10 cellular contexts compared by ENCODE assay signal in the genomic region with DNA sequence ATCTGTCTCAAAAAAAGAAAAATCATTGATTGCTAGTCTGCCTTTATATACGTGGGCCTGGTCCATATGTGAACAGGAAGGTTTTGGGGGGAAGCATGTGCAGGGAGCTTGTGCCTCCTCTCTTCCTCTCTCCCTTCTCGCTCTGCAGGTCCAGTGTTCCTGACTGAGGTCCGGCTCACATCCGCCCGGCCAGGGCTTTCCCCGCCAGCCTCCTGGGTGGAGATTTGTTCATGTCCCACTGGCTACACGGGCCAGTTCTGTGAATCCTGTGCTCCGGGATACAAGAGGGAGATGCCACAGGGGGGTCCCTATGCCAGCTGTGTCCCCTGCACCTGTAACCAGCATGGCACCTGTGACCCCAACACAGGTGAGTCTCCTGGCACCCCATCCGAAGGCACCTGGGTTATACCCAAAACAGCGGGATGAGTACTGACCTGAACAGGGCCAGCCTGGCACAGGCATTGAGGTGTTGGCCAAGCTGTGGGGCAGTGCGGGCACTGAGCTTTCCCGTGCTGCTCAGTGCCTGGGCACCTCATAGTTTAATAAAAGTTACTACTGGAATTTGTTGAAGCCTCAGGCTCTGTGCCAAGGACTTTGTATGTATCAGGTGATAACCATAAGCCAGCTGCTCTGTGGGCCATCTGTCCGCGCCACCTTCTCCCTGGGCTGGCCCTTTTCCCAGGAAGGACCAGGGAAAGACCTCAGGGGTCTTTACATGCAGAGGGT.
"Had no signal": no experiment of that assay in that cellular context is flagged by ENCODE, and none has a peak within 500 bp of the region (broad histone marks: within the 10 kb centered on the region; RNA-seq: fewer than 3 reads in every experiment).

No MANE protein-coding gene starts in this region.

- H3K4me2 ChIP-seq: hepatocyte, neural progenitor cell had no signal

- H3K9me3 ChIP-seq: gastrocnemius medialis, left lung, lower lobe of right lung, pancreas, stomach, thyroid gland had no signal

- H3K4me1 ChIP-seq: gastrocnemius medialis, left lung, lower lobe of right lung, neural progenitor cell, pancreas, stomach, thyroid gland had no signal

- H3K36me3 ChIP-seq: gastrocnemius medialis, left lung, lower lobe of right lung, neural progenitor cell, pancreas, stomach, thyroid gland had no signal

- H3K4me3 ChIP-seq: gastrocnemius medialis, hepatocyte, left lung, lower lobe of right lung, neural progenitor cell, pancreas, stomach, thyroid gland had no signal

- H3K79me2 ChIP-seq: hepatocyte had no signal

- H3K27me3 ChIP-seq: hepatocyte, neural progenitor cell, pancreas, thyroid gland had no signal

- H2AFZ ChIP-seq: hepatocyte, neural progenitor cell had no signal

- H3K9ac ChIP-seq: neural progenitor cell had no signal

- H3K27ac ChIP-seq: epithelial cell of prostate, gastrocnemius medialis, hepatocyte, left lung, lower lobe of right lung, neural progenitor cell, pancreas, stomach, thyroid gland had no signal

- DNase-seq: kidney had no signal
